Comparison of ENCODE assay signal across 12 cellular contexts in the genomic region with DNA sequence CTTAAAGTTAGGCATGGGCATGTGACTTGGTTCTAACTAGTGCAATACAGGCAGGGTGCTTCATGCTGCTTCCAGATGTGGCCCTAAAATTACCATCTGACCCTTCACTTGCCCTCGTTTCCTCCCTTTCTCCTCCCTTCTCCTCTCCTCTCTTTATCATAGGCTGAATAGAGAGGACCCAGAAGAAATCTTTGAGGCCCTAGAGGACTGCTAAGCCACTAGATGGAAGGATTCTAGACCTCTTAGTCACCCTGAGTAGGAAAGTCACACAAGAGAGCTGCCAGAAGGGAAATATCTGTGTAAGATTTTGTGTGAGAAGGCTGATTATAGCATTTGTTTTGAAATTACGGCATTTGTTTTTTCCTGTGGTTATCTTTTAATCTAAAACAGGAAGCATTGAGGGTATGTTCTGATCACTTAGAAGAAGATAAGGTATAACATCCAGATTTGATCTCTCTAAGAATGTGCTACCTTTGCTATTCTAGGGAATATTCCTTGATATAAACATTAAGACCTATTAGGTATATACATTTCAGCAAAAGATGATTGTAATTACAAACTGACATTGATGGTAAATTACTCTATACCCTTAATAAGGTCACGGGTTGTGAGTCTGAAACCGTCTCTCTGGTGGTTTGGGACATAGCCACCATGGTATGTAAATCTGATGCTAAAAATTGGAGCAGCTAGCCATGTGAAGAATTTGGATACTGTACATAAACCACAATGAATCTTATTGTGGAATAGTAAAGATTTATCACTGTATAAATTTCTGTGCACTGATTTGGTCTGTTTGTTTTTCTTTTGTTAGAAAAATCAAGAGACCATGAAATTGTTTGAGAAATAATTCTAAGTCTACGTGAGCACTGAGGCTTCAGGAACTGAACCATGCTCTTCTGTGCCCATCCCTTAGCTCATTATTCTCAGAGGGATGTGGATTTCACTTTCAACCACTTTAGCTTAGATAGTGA.
DNase-seq lines count a peak whose midpoint lies in the region; ATAC-seq and TF ChIP-seq lines count a peak whose summit lies in the region.
"Had no signal": no experiment of that assay in that cellular context is flagged by ENCODE, and none has a peak within 500 bp of the region (broad histone marks: within the 10 kb centered on the region; RNA-seq: fewer than 3 reads in every experiment).

No MANE protein-coding gene starts in this region.

- intact Hi-C loops in left lung (cut with DNase I) = no loop called here

- no peak overlapping the region for H3K56ac ChIP-seq in H9 (ENCODE audit: insufficient read length, low read depth, low read length)

- H3K4me3 ChIP-seq in cardiac fibroblast (replicated peaks in 1 of 2; ENCODE audit: low read depth in 2 of 2, low read length in 2 of 2) (no peak overlapping the region), left lung (no peak overlapping the region)

- H3K27ac ChIP-seq in H9 (ENCODE audit: insufficient read length, low read depth, low read length) = no peak overlapping the region
- no peak overlapping the region for H3K27ac ChIP-seq in left lung
- H3K27ac ChIP-seq: epithelial cell of prostate had no signal

- H3K27ac Mint-ChIP-seq in activated naive CD8-positive, alpha-beta T cell treated with anti-CD3 and anti-CD28 coated beads, Interleukin-2, amount 50 U/mL, for 24 hours = no peak overlapping the region
- no peak overlapping the region for H3K27ac Mint-ChIP-seq in H9
- H3K27ac Mint-ChIP-seq: T-helper 1 cell treated with Interleukin-12 subunit alpha and Interleukin-12 subunit beta and Interleukin-4 antibody, amounts not matched to agents 30 μg/mL and 1 μg/mL, for 36 hours had no signal

- H2BK5ac ChIP-seq in H9 (ENCODE audit: insufficient read length, low read length) = no peak overlapping the region

- peaks cover 8% of the 10 kb centered on the region for H3K4me1 Mint-ChIP-seq in activated naive CD8-positive, alpha-beta T cell treated with anti-CD3 and anti-CD28 coated beads, Interleukin-2, amount 50 U/mL, for 24 hours
- peaks cover 2% of the 10 kb centered on the region in 2 experiments; a peak in 3 of 4 replicates for H3K4me1 Mint-ChIP-seq in H9

- H4K20me1 ChIP-seq in H9 (ENCODE audit: control insufficient read depth, insufficient read depth, insufficient read length) = no peaks in the 10 kb centered on the region

- H3K18ac ChIP-seq in H9 (ENCODE audit: insufficient read length, low read depth, low read length) = no peak overlapping the region

- H3K79me2 ChIP-seq in H9 (ENCODE audit: insufficient read depth, low read length) = no peaks in the 10 kb centered on the region

- ATAC-seq in GM18505 (IDR thresholded peaks at IDR 0.05; ENCODE audit: unreplicated experiment) = peak; percentile 47
- peak; percentile 55 for ATAC-seq in HG03354 (IDR thresholded peaks at IDR 0.05; ENCODE audit: poor library complexity, severe bottlenecking, unreplicated experiment)
- no peak for ATAC-seq in HG02870 (IDR thresholded peaks at IDR 0.05; ENCODE audit: unreplicated experiment)
- no peak for ATAC-seq in activated naive CD8-positive, alpha-beta T cell treated with anti-CD3 and anti-CD28 coated beads, Interleukin-2, amount 50 U/mL, for 24 hours
- ATAC-seq in left lung = no peak

- H3K27me3 Mint-ChIP-seq in activated naive CD8-positive, alpha-beta T cell treated with anti-CD3 and anti-CD28 coated beads, Interleukin-2, amount 50 U/mL, for 24 hours = no peaks in the 10 kb centered on the region
- H3K27me3 Mint-ChIP-seq in H9 (ENCODE audit: low read depth) = no peaks in the 10 kb centered on the region

- no peaks in the 10 kb centered on the region for H3K36me3 Mint-ChIP-seq in activated naive CD8-positive, alpha-beta T cell treated with anti-CD3 and anti-CD28 coated beads, Interleukin-2, amount 50 U/mL, for 24 hours (ENCODE audit: low read depth)
- H3K36me3 Mint-ChIP-seq in H9 (ENCODE audit: insufficient read depth in 1 of 3, low read depth in 3 of 3) = no peaks in the 10 kb centered on the region

- no peak overlapping the region for H3K23ac ChIP-seq in H9 (ENCODE audit: insufficient read length, low read depth, low read length)

- TF ChIP-seq CTCF in cardiac fibroblast (IDR thresholded peaks at IDR 0.05; ENCODE audit: low read depth, low read length) = no peak
- TF ChIP-seq CTCF in H9 (conservative IDR thresholded peaks at IDR 0.05) = no peak
- TF ChIP-seq CTCF in left lung (IDR thresholded peaks at IDR 0.05) = no peak

- H3K4me1 ChIP-seq in H9 (ENCODE audit: insufficient read depth, low read length) (no peaks in the 10 kb centered on the region), left lung (peaks cover 0 to 6% of the 10 kb centered on the region in 2 donors)

- TF ChIP-seq POLR2A in GM18505 (IDR thresholded peaks at IDR 0.05; ENCODE audit: borderline replicate concordance, extremely low read depth, insufficient read depth, insufficient read length) = no peak

- H3K4me3 Mint-ChIP-seq in activated naive CD8-positive, alpha-beta T cell treated with anti-CD3 and anti-CD28 coated beads, Interleukin-2, amount 50 U/mL, for 24 hours = no peak overlapping the region
- no peak overlapping the region for H3K4me3 Mint-ChIP-seq in H9
- H3K4me3 Mint-ChIP-seq: T-helper 1 cell treated with Interleukin-12 subunit alpha and Interleukin-12 subunit beta and Interleukin-4 antibody, amounts not matched to agents 30 μg/mL and 1 μg/mL, for 36 hours had no signal

- H3K23me2 ChIP-seq in H9 (ENCODE audit: insufficient read length, low read depth, low read length, poor library complexity, severe bottlenecking) = no peaks in the 10 kb centered on the region

- no peak overlapping the region for H2BK12ac ChIP-seq in H9 (ENCODE audit: insufficient read length, low read depth, low read length)

- H2BK15ac ChIP-seq in H9 (ENCODE audit: low read depth, low read length) = no peak overlapping the region

- H3K79me1 ChIP-seq in H9 (ENCODE audit: insufficient read depth, low read depth, low read length, poor library complexity, severe bottlenecking) = no peaks in the 10 kb centered on the region

- H2AFZ ChIP-seq in H9 (ENCODE audit: low read length) = no peak overlapping the region

- H3K9me3 Mint-ChIP-seq in activated naive CD8-positive, alpha-beta T cell treated with anti-CD3 and anti-CD28 coated beads, Interleukin-2, amount 50 U/mL, for 24 hours = no peaks in the 10 kb centered on the region
- no peaks in the 10 kb centered on the region for H3K9me3 Mint-ChIP-seq in H9
- H3K9me3 Mint-ChIP-seq: T-helper 1 cell treated with Interleukin-12 subunit alpha and Interleukin-12 subunit beta and Interleukin-4 antibody, amounts not matched to agents 30 μg/mL and 1 μg/mL, for 36 hours had no signal

- H2BK20ac ChIP-seq in H9 (ENCODE audit: low read depth, low read length, poor library complexity, severe bottlenecking) = no peak overlapping the region

- H4K91ac ChIP-seq in H9 (ENCODE audit: insufficient read length, low read depth, low read length) = no peak overlapping the region

- no peak overlapping the region for H2BK120ac ChIP-seq in H9 (ENCODE audit: low read depth, low read length, poor library complexity, severe bottlenecking)

- no peak overlapping the region for H3K4ac ChIP-seq in H9 (ENCODE audit: low read depth, low read length)

- H3K14ac ChIP-seq in H9 (ENCODE audit: insufficient read depth, low read length) = no peak overlapping the region

- H3K9me3 ChIP-seq in H9 (ENCODE audit: control insufficient read depth, low read depth, low read length) (no peaks in the 10 kb centered on the region), left lung (no peaks in the 10 kb centered on the region)

- H3K27me3 ChIP-seq in H9 (ENCODE audit: insufficient read depth, low read length) (no peaks in the 10 kb centered on the region), left lung (no peaks in the 10 kb centered on the region)

- no peak overlapping the region for H2AK5ac ChIP-seq in H9 (ENCODE audit: insufficient read length, low read length)

- H3T11ph ChIP-seq in H9 (ENCODE audit: low read length) = no peak overlapping the region

- no peak overlapping the region for H3K4me2 ChIP-seq in H9 (ENCODE audit: insufficient read depth, insufficient read length, low read length)

- H4K8ac ChIP-seq in H9 (replicated peaks; ENCODE audit: insufficient read length, low read depth, low read length) = no peak overlapping the region

- DNase-seq in cardiac fibroblast (ENCODE audit: low read depth in 2 of 2) (peak; percentile 67 to 77), renal cortical epithelial cell (ENCODE audit: low read depth) (peak; percentile 65), H9 (no peak), left lung (no peak)
- DNase-seq in activated naive CD8-positive, alpha-beta T cell treated with anti-CD3 and anti-CD28 coated beads, Interleukin-2, amount 50 U/mL, for 24 hours = no peak
- DNase-seq: activated gamma-delta T cell, NCI-H2029 treated with DMSO at 0.1 percent for 48 hours had no signal

- no peaks in the 10 kb centered on the region for H3K36me3 ChIP-seq in left lung

- no peak overlapping the region for H4K5ac ChIP-seq in H9 (ENCODE audit: insufficient read length, low read depth, low read length)

- H3K9ac ChIP-seq in H9 (ENCODE audit: extremely low read depth, insufficient read length, low read length) = no peak overlapping the region

- no CpG with 5 or more reads among the region's 5 CpGs for WGBS in H9 (ENCODE audit: extremely low coverage, insufficient read length, low lambda C conversion rate)

Comparison
In these comparisons a context has a peak if more than half of its experiments do, and no peak if none do; other contexts are left out.
1. ATAC-seq: peak in GM18505 (single experiment) and HG03354 (single experiment); none in HG02870 (single experiment), activated naive CD8-positive, alpha-beta T cell treated with anti-CD3 and anti-CD28 coated beads, Interleukin-2, amount 50 U/mL, for 24 hours (single experiment) and left lung (single experiment).
2. DNase-seq: peak in cardiac fibroblast (2 of 2) and renal cortical epithelial cell (single experiment); none in activated naive CD8-positive, alpha-beta T cell treated with anti-CD3 and anti-CD28 coated beads, Interleukin-2, amount 50 U/mL, for 24 hours (single experiment), H9 (single experiment) and left lung (0 of 2).